In genomic region chr12:52708010-52708409, GRCh38 we compare ENCODE assay signal across 25 cellular contexts. TPM values are rescaled to one million over a fixed set of nuclear protein-coding genes. Genes with fewer than 3 reads are reported as not detected.
"Had no signal": no experiment of that assay in that cellular context is flagged by ENCODE, and none has a peak within 500 bp of the region (broad histone marks: within the 10 kb centered on the region; RNA-seq: fewer than 3 reads in every experiment).

No MANE protein-coding gene starts in this region.

- DNase-seq: activated CD4-positive, alpha-beta T cell treated with anti-CD3 and anti-CD28 coated beads, Interleukin-2, amount 50 U/mL, for 4 hours; activated effector memory CD4-positive, alpha-beta T cell treated with anti-CD3 and anti-CD28 coated beads, Interleukin-2, amount 50 U/mL, for 16 hours; activated T-cell treated with anti-CD3 and anti-CD28 coated beads, Interleukin-2, amount 50 U/mL, for 72 hours; adrenal gland; cerebellar nuclear complex; cortex of kidney; heart left ventricle; left ventricle myocardium superior; mucosa of descending colon; naive B cell; ovary; right lobe of liver; small intestine; stimulated activated CD4-positive, alpha-beta T cell treated with anti-CD3 and anti-CD28 coated beads, Interleukin-15, amount 100 ng/mL, for 24 hours; stimulated activated CD4-positive, alpha-beta T cell treated with anti-CD3 and anti-CD28 coated beads, Interleukin-4, amount 100 ng/mL, for 1 hour; stimulated activated naive CD8-positive, alpha-beta T cell treated with anti-CD3 and anti-CD28 coated beads, Interleukin-15, amount 100 ng/mL, for 72 hours; trophoblast cell had no signal

- H3K4me1 ChIP-seq: adrenal gland, gastroesophageal sphincter, right lobe of liver had no signal

- H3K27ac Mint-ChIP-seq: activated naive CD4-positive, alpha-beta T cell treated with anti-CD3 and anti-CD28 coated beads, Interleukin-2, amount 50 U/mL, for 24 hours; activated T-cell treated with anti-CD3 and anti-CD28 coated beads, Interleukin-2, amount 50 U/mL, for 72 hours; memory B cell had no signal

- H3K27ac ChIP-seq: adrenal gland, gastroesophageal sphincter, heart left ventricle, ovary, right lobe of liver had no signal

- H3K4me3 Mint-ChIP-seq: activated naive CD4-positive, alpha-beta T cell treated with anti-CD3 and anti-CD28 coated beads, Interleukin-2, amount 50 U/mL, for 24 hours; activated T-cell treated with anti-CD3 and anti-CD28 coated beads, Interleukin-2, amount 50 U/mL, for 72 hours; memory B cell; naive B cell; stimulated activated naive CD8-positive, alpha-beta T cell treated with anti-CD3 and anti-CD28 coated beads, Interleukin-15, amount 100 ng/mL, for 72 hours had no signal

- ATAC-seq: activated T-cell treated with anti-CD3 and anti-CD28 coated beads, Interleukin-2, amount 50 U/mL, for 72 hours; esophagus mucosa; gastroesophageal sphincter; heart left ventricle; left ventricle myocardium superior; mucosa of descending colon; right lobe of liver; stimulated activated naive CD8-positive, alpha-beta T cell treated with anti-CD3 and anti-CD28 coated beads, Interleukin-15, amount 100 ng/mL, for 72 hours had no signal

- H3K36me3 ChIP-seq: adrenal gland, gastroesophageal sphincter, heart left ventricle, ovary, right lobe of liver had no signal

- H3K9me3 ChIP-seq: adrenal gland, gastroesophageal sphincter, heart left ventricle, mucosa of descending colon, ovary, right lobe of liver had no signal

- H3K4me3 ChIP-seq: adrenal gland, gastroesophageal sphincter, heart left ventricle, mucosa of descending colon, ovary, right lobe of liver had no signal

- H3K9me3 Mint-ChIP-seq: activated naive CD4-positive, alpha-beta T cell treated with anti-CD3 and anti-CD28 coated beads, Interleukin-2, amount 50 U/mL, for 24 hours; activated T-cell treated with anti-CD3 and anti-CD28 coated beads, Interleukin-2, amount 50 U/mL, for 72 hours; memory B cell; stimulated activated naive CD8-positive, alpha-beta T cell treated with anti-CD3 and anti-CD28 coated beads, Interleukin-15, amount 100 ng/mL, for 72 hours had no signal

- H3K36me3 Mint-ChIP-seq: activated naive CD4-positive, alpha-beta T cell treated with anti-CD3 and anti-CD28 coated beads, Interleukin-2, amount 50 U/mL, for 24 hours; memory B cell; naive B cell had no signal

- H3K4me1 Mint-ChIP-seq: naive B cell had no signal

- H3K27me3 Mint-ChIP-seq: activated naive CD4-positive, alpha-beta T cell treated with anti-CD3 and anti-CD28 coated beads, Interleukin-2, amount 50 U/mL, for 24 hours had no signal

- H3K27me3 ChIP-seq: adrenal gland, ovary had no signal

- FAIRE-seq: bronchial epithelial cell, small intestine had no signal

RNA-seq across cellular contexts. Expression of gene KRT77, which starts 4.7 kb away (rescaled TPM):
- total RNA-seq: activated CD8-positive, alpha-beta memory T cell treated with anti-CD3 and anti-CD28 coated beads for 36 hours; activated T-cell treated with anti-CD3 and anti-CD28 coated beads, Interleukin-2, amount 50 U/mL, for 72 hours; adrenal gland; bronchial epithelial cell; esophagus mucosa; gastroesophageal sphincter; heart left ventricle; left ventricle myocardium superior; mucosa of descending colon; ovary; pulmonary artery endothelial cell; right lobe of liver had no signal
- polyA plus RNA-seq: adrenal gland, heart left ventricle, ovary had no signal

RNA-seq across cellular contexts. Expression of gene KRT1, which starts 27.8 kb away (rescaled TPM):
- total RNA-seq: activated CD8-positive, alpha-beta memory T cell treated with anti-CD3 and anti-CD28 coated beads for 36 hours; activated T-cell treated with anti-CD3 and anti-CD28 coated beads, Interleukin-2, amount 50 U/mL, for 72 hours; bronchial epithelial cell; gastroesophageal sphincter; ovary; pulmonary artery endothelial cell; right lobe of liver had no signal
- polyA plus RNA-seq: adrenal gland, heart left ventricle, ovary, small intestine had no signal

RNA-seq across cellular contexts. Expression of gene KRT2, which starts 56.0 kb away (rescaled TPM):
- total RNA-seq: activated CD8-positive, alpha-beta memory T cell treated with anti-CD3 and anti-CD28 coated beads for 36 hours; activated T-cell treated with anti-CD3 and anti-CD28 coated beads, Interleukin-2, amount 50 U/mL, for 72 hours; adrenal gland; bronchial epithelial cell; esophagus mucosa; gastroesophageal sphincter; heart left ventricle; left ventricle myocardium superior; ovary; pulmonary artery endothelial cell; right lobe of liver; temporal lobe had no signal
- polyA plus RNA-seq: heart left ventricle, ovary had no signal
